In genomic region chr10:102413053-102413705, GRCh38 we compare ENCODE assay signal across 6 cellular contexts.
DNase-seq lines count a peak whose midpoint lies in the region; TF ChIP-seq lines count a peak whose summit lies in the region.

No MANE protein-coding gene starts in this region.

- TF ChIP-seq CTCF in coronary artery (IDR thresholded peaks at IDR 0.05), result no peak

- peak; percentile 61 for DNase-seq in activated CD8-positive, alpha-beta memory T cell treated with anti-CD3 and anti-CD28 coated beads for 24 hours
- no peak for DNase-seq in activated CD8-positive, alpha-beta memory T cell treated with anti-CD3 and anti-CD28 coated beads, Interleukin-2, amount 50 U/mL, for 4 hours
- peak; percentile 85 for DNase-seq in SHP77 (lab: John Stamatoyannopoulos, UW)
- peak; percentile 61 for DNase-seq in stimulated activated CD8-positive, alpha-beta memory T cell treated with anti-CD3 and anti-CD28 coated beads, Interleukin-4, amount 100 ng/mL, for 48 hours
- no peak for DNase-seq in coronary artery (ENCODE audit: low spot score)
- no peak for DNase-seq in foreskin melanocyte

- no peak overlapping the region for H3K4me3 ChIP-seq in coronary artery

- H3K27ac ChIP-seq in coronary artery, result no peak overlapping the region

Comparison
In these comparisons a context has a peak if more than half of its experiments do, and no peak if none do; other contexts are left out.
1. DNase-seq: peak in activated CD8-positive, alpha-beta memory T cell treated with anti-CD3 and anti-CD28 coated beads for 24 hours (single experiment), SHP77 (2 of 2) and stimulated activated CD8-positive, alpha-beta memory T cell treated with anti-CD3 and anti-CD28 coated beads, Interleukin-4, amount 100 ng/mL, for 48 hours (single experiment); none in activated CD8-positive, alpha-beta memory T cell treated with anti-CD3 and anti-CD28 coated beads, Interleukin-2, amount 50 U/mL, for 4 hours (single experiment), coronary artery (single experiment) and foreskin melanocyte (single experiment).